Comparison of ENCODE assay signal across 15 cellular contexts in the genomic region with DNA sequence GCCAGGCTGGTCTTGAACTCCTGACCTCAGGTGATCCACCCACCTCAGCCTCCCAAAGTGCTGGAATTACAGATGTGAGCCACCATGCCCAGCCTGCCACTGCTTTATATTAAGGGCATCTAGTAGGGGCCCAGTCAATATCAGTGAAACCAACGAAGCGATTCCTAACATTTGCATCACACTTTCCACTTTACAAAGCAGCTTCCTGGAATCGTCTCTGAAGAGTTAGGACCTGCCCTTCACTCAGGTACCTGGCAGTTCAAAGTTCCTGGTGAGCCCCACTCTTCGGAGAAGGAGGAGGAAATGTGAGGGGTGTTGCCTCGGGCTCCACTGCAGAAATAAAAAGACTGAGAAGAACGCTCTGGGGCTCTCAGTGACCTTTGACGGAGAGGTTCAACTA. TPM values are rescaled to one million over a fixed set of nuclear protein-coding genes. Genes with fewer than 3 reads are reported as not detected.
A peak's percentile ranks its signal among the peaks of the same experiment; 100 is the strongest.
DNase-seq lines count a peak whose midpoint lies in the region; ATAC-seq and TF ChIP-seq lines count a peak whose summit lies in the region.
"Had no signal": no experiment of that assay in that cellular context is flagged by ENCODE, and none has a peak within 500 bp of the region (broad histone marks: within the 10 kb centered on the region; RNA-seq: fewer than 3 reads in every experiment).

No MANE protein-coding gene starts in this region.

- peak overlapping the region; percentile 42 for H3K4me2 ChIP-seq in DOHH2 (ENCODE audit: low read length)
- peak overlapping the region; percentile 27 for H3K4me2 ChIP-seq in Karpas-422 (ENCODE audit: low read depth, low read length, poor library complexity, severe bottlenecking)
- no peak overlapping the region for H3K4me2 ChIP-seq in trophoblast cell (ENCODE audit: low read length)
- H3K4me2 ChIP-seq: hepatocyte had no signal

- peak overlapping the region; percentile 21 for H2BK12ac ChIP-seq in trophoblast cell (ENCODE audit: low read length)

- H3K9me3 ChIP-seq in DOHH2 (ENCODE audit: control insufficient read depth, insufficient read depth, low read length) (no peaks in the 10 kb centered on the region), Karpas-422 (ENCODE audit: low read length) (no peaks in the 10 kb centered on the region), trophoblast cell (ENCODE audit: insufficient read depth, low read depth, low read length) (no peaks in the 10 kb centered on the region)
- H3K9me3 ChIP-seq: esophagus muscularis mucosa, spleen, thyroid gland had no signal

- no peak overlapping the region for H2AK5ac ChIP-seq in trophoblast cell (ENCODE audit: low read length)

- H3F3A ChIP-seq in DOHH2 (ENCODE audit: control insufficient read depth, insufficient read depth): peaks cover 10% of the 10 kb centered on the region

- no peak overlapping the region for H4K91ac ChIP-seq in trophoblast cell (ENCODE audit: low read depth, low read length)

- no peak overlapping the region for H3K23ac ChIP-seq in trophoblast cell (ENCODE audit: low read length)

- ATAC-seq in HG03135 (IDR thresholded peaks at IDR 0.05; ENCODE audit: unreplicated experiment): no peak

- no peak overlapping the region for H3K4ac ChIP-seq in trophoblast cell (ENCODE audit: low read depth, low read length)

- H2BK5ac ChIP-seq in trophoblast cell (ENCODE audit: low read depth, low read length, poor library complexity): no peak overlapping the region

- peaks cover 5% of the 10 kb centered on the region for H3K27me3 ChIP-seq in DOHH2 (ENCODE audit: control insufficient read depth, low read length)
- H3K27me3 ChIP-seq in Karpas-422 (ENCODE audit: low read length): no peaks in the 10 kb centered on the region
- H3K27me3 ChIP-seq in trophoblast cell (ENCODE audit: insufficient read depth, low read length): no peaks in the 10 kb centered on the region
- H3K27me3 ChIP-seq: hepatocyte, spleen, thyroid gland had no signal

- H4K12ac ChIP-seq in trophoblast cell (ENCODE audit: low read depth, low read length): no peak overlapping the region

- H4K20me1 ChIP-seq in DOHH2 (ENCODE audit: control insufficient read depth, insufficient read depth, low read depth, low read length) (no peaks in the 10 kb centered on the region), Karpas-422 (ENCODE audit: insufficient read depth, low read depth, low read length) (no peaks in the 10 kb centered on the region)

- no peaks in the 10 kb centered on the region for H3K79me1 ChIP-seq in trophoblast cell (ENCODE audit: low read length)

- no peak overlapping the region for H3K14ac ChIP-seq in trophoblast cell (ENCODE audit: low read length)

- peaks cover 36% of the 10 kb centered on the region for H3K4me1 ChIP-seq in DOHH2 (ENCODE audit: control insufficient read depth, low read length)
- peaks cover 25% of the 10 kb centered on the region for H3K4me1 ChIP-seq in Karpas-422 (ENCODE audit: low read length)
- H3K4me1 ChIP-seq in trophoblast cell (ENCODE audit: control insufficient read depth in 1 of 2, insufficient read depth in 2 of 2, low read length in 2 of 2): peaks cover 4 to 6% of the 10 kb centered on the region in 2 experiments
- H3K4me1 ChIP-seq: esophagus muscularis mucosa, thyroid gland had no signal

- H3K27ac ChIP-seq in DOHH2 (ENCODE audit: low read depth, low read length): no peak overlapping the region
- H3K27ac ChIP-seq in Karpas-422 (ENCODE audit: low read length): no peak overlapping the region
- H3K27ac ChIP-seq in trophoblast cell (ENCODE audit: low read depth, low read length): no peak overlapping the region
- H3K27ac ChIP-seq: esophagus muscularis mucosa, hepatocyte, thyroid gland had no signal

- peak; percentile 66 for DNase-seq in Karpas-422
- DNase-seq in activated T-cell treated with anti-CD3 and anti-CD28 coated beads, Interleukin-2, amount 50 U/mL, for 48 hours: peak; percentile 47 to 55
- DNase-seq in trophoblast cell: no peak
- DNase-seq in DMS153 treated with DMSO at 0.1 percent for 48 hours (lab: John Stamatoyannopoulos, UW; ENCODE audit: unreplicated experiment): no peak
- no peak for DNase-seq in retina
- DNase-seq: dermis blood vessel endothelial cell, NCI-H2081, NCI-H82, spleen, T1000, thyroid gland had no signal

- H3K9ac ChIP-seq in Karpas-422 (ENCODE audit: low read length) (no peak overlapping the region), trophoblast cell (ENCODE audit: low read length) (no peak overlapping the region)

- no CpG with 5 or more reads among the region's 7 CpGs for WGBS in trophoblast cell (ENCODE audit: extremely low coverage, insufficient coverage, insufficient read length)

- no peak overlapping the region for H3K18ac ChIP-seq in trophoblast cell (ENCODE audit: low read length)

- H4K8ac ChIP-seq in trophoblast cell (ENCODE audit: low read depth, low read length): no peak overlapping the region

- no peak overlapping the region for H2BK120ac ChIP-seq in trophoblast cell (ENCODE audit: insufficient read depth, low read length, poor library complexity)

- H3K79me2 ChIP-seq in DOHH2 (ENCODE audit: control insufficient read depth, low read length) (no peaks in the 10 kb centered on the region), Karpas-422 (ENCODE audit: low read length) (no peaks in the 10 kb centered on the region), trophoblast cell (ENCODE audit: control insufficient read depth, insufficient read depth, low read length, poor library complexity) (no peaks in the 10 kb centered on the region)
- H3K79me2 ChIP-seq: hepatocyte had no signal

- no peaks in the 10 kb centered on the region for H3K9me2 ChIP-seq in DOHH2 (replicated peaks; ENCODE audit: control insufficient read depth, low read length)
- H3K9me2 ChIP-seq in Karpas-422 (replicated peaks; ENCODE audit: insufficient read depth, low read length): no peaks in the 10 kb centered on the region

- H2AFZ ChIP-seq in Karpas-422 (ENCODE audit: low read length): no peak overlapping the region
- no peak overlapping the region for H2AFZ ChIP-seq in trophoblast cell (ENCODE audit: insufficient read depth, low read length, poor library complexity)
- H2AFZ ChIP-seq: hepatocyte had no signal

- H3K36me3 ChIP-seq in DOHH2 (ENCODE audit: control insufficient read depth, low read length) (no peaks in the 10 kb centered on the region), Karpas-422 (ENCODE audit: insufficient read depth, low read length) (no peaks in the 10 kb centered on the region), trophoblast cell (ENCODE audit: control insufficient read depth in 1 of 2, insufficient read depth in 2 of 2, low read length in 2 of 2) (no peaks in the 10 kb centered on the region)
- H3K36me3 ChIP-seq: esophagus muscularis mucosa, spleen, thyroid gland had no signal

- H3K4me3 ChIP-seq in DOHH2 (ENCODE audit: low read length): peak overlapping the region; percentile 15; the same call in 1 of the 2 replicates
- no peak overlapping the region for H3K4me3 ChIP-seq in Karpas-422 (ENCODE audit: low read length)
- no peak overlapping the region for H3K4me3 ChIP-seq in trophoblast cell (ENCODE audit: low read depth, low read length)
- H3K4me3 ChIP-seq: esophagus muscularis mucosa, hepatocyte, spleen, thyroid gland had no signal

- TF ChIP-seq CTCF in DOHH2 (IDR thresholded peaks at IDR 0.05; ENCODE audit: low read depth, low read length, poor library complexity, severe bottlenecking): no peak

RNA-seq across cellular contexts. Expression of gene EZH2, which starts 31.1 kb away (rescaled TPM):
- 53.3 and 57.3 TPM in 2 replicates for total RNA-seq in Karpas-422 (2014; rRNA removed; shearing (Covaris generic); ENCODE audit: low replicate concordance)
- 28.8 and 29.8 TPM in 2 replicates for polyA plus RNA-seq in trophoblast cell (2013)

Comparison
In these comparisons a context has a peak if more than half of its experiments do, and no peak if none do; other contexts are left out.
1. DNase-seq: peak in Karpas-422 (single experiment) and activated T-cell treated with anti-CD3 and anti-CD28 coated beads, Interleukin-2, amount 50 U/mL, for 48 hours (2 of 2); none in trophoblast cell (0 of 2), DMS153 treated with DMSO at 0.1 percent for 48 hours (single experiment) and retina (single experiment).